ENCODE assay signal across 8 cellular contexts in the genomic region with DNA sequence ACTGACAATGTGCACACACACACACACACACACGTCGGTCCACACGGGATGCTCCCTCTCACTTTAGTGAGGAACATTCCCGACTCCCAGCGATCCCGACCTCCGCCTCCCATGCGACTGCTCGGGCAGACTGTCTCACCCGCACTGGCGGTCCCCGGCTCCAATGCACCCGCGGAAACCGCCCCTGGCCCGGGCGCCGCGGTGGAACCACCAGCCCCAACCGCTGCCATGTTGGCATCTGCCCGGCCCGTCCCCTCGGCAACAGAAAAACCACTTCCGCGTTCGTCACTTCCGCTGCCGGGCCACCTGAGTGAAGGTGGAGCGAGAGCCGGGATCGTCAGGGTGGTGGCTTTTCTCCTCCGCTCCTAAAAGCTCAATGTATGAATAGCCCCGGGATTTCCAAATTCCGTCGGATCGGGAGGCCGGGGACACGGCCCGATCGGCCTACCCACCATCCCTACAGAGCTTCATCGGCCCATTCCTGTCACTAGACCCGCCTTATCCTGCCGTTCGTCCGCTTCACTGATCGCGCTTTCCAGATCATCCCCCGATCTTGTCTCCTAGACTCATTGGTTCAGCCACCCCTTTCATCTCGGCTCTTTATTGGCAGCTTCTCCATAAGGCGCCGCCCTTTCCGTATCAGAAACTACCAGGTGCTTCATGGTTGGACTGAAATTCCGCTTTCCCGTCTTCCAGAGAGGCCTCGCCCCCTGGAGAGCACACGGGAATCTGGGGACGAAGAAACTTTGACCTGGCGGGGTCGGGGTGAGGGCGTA. TPM values are rescaled to one million over a fixed set of nuclear protein-coding genes. Genes with fewer than 3 reads are reported as not detected.
A peak's percentile ranks its signal among the peaks of the same experiment; 100 is the strongest.
DNase-seq lines count a peak whose midpoint lies in the region; ATAC-seq and TF ChIP-seq lines count a peak whose summit lies in the region.

TSS of gene SLC35A2 (minus strand) at position 240 of the 776 bp plus-strand sequence. CDS start at position 230, 10 bp downstream.

- peaks cover 19 to 35% of the 10 kb centered on the region in 2 donors for H3K36me3 Mint-ChIP-seq in activated T-cell treated with anti-CD3 and anti-CD28 coated beads, Interleukin-2, amount 50 U/mL, for 72 hours (ENCODE audit: insufficient read depth in 2 of 2)

- H3K4me3 ChIP-seq in esophagus squamous epithelium, result peak within 1 kb of the TSS; percentile 51 to 71 (median 66)

- TF ChIP-seq CTCF in esophagus squamous epithelium (IDR thresholded peaks at IDR 0.05), result no peak

- no peaks in the 10 kb centered on the region for H3K9me3 Mint-ChIP-seq in activated T-cell treated with anti-CD3 and anti-CD28 coated beads, Interleukin-2, amount 50 U/mL, for 72 hours

- ATAC-seq in GM21723 (IDR thresholded peaks at IDR 0.05; ENCODE audit: unreplicated experiment), result peak; percentile 57
- ATAC-seq in activated T-cell treated with anti-CD3 and anti-CD28 coated beads, Interleukin-2, amount 50 U/mL, for 72 hours (replicated peaks in 1 of 2), result peak; percentile 53 to 56

- 0 to 33% methylated on average over 5 to 32 of the region's 60 CpGs for WGBS in esophagus squamous epithelium, 2 donors

- H3K4me1 Mint-ChIP-seq in activated T-cell treated with anti-CD3 and anti-CD28 coated beads, Interleukin-2, amount 50 U/mL, for 72 hours (ENCODE audit: low read depth), result peaks cover 47% of the 10 kb centered on the region

- H3K4me3 Mint-ChIP-seq in activated T-cell treated with anti-CD3 and anti-CD28 coated beads, Interleukin-2, amount 50 U/mL, for 72 hours, result peak within 1 kb of the TSS; percentile 93

- H3K36me3 ChIP-seq in esophagus squamous epithelium, result peaks cover 0 to 49% (median 0%) of the 10 kb centered on the region in 3 donors

- no peaks in the 10 kb centered on the region for H3K27me3 ChIP-seq in esophagus squamous epithelium

- H3K27ac Mint-ChIP-seq in activated T-cell treated with anti-CD3 and anti-CD28 coated beads, Interleukin-2, amount 50 U/mL, for 72 hours, result peak within 1 kb of the TSS; percentile 88

- H3K27me3 Mint-ChIP-seq in activated T-cell treated with anti-CD3 and anti-CD28 coated beads, Interleukin-2, amount 50 U/mL, for 72 hours (ENCODE audit: low read depth), result no peaks in the 10 kb centered on the region

- DNase-seq in DMS 273 treated with DMSO at 0.1 percent for 48 hours (lab: John Stamatoyannopoulos, UW) (peak; percentile 69), Kasumi-1 (lab: John Stamatoyannopoulos, UW) (peak; percentile 64 to 77), RKO (ENCODE audit: low spot score) (peak; percentile 56), esophagus squamous epithelium (lab: John Stamatoyannopoulos, UW) (peak; percentile 16), myocyte (ENCODE audit: low read depth) (peak; percentile 70)
- DNase-seq in activated T-cell treated with anti-CD3 and anti-CD28 coated beads, Interleukin-2, amount 50 U/mL, for 72 hours, result peak; percentile 90 to 91
- peak; percentile 72 to 76 for DNase-seq in stimulated activated CD8-positive, alpha-beta memory T cell treated with anti-CD3 and anti-CD28 coated beads, Interleukin-7, amount 100 ng/mL, for 4 hours (ENCODE audit: low read depth in 2 of 2)

- peak in 3 of 4 donors; percentile 8 to 68 (median 52) for TF ChIP-seq POLR2A in esophagus squamous epithelium (IDR thresholded peaks at IDR 0.05)

- intact Hi-C loops in esophagus squamous epithelium (cut with DNase I), result no loop called here

- peaks cover 0 to 28% (median 0%) of the 10 kb centered on the region in 3 donors for H3K4me1 ChIP-seq in esophagus squamous epithelium

- H3K9me3 ChIP-seq in esophagus squamous epithelium, result no peaks in the 10 kb centered on the region

- H3K27ac ChIP-seq in esophagus squamous epithelium, result peak within 1 kb of the TSS; percentile 82 to 93 (median 88)

RNA-seq across cellular contexts. Expression of gene SLC35A2, which starts in this region (rescaled TPM):
- total RNA-seq in activated T-cell treated with anti-CD3 and anti-CD28 coated beads, Interleukin-2, amount 50 U/mL, for 72 hours, result 10 to 100 TPM; 30.8 to 32.7 TPM
- 10 to 100 TPM; 13.7 to 28.9 (median 21.0) TPM for total RNA-seq in esophagus squamous epithelium
- 18.2 and 24.4 TPM in 2 replicates for total RNA-seq in myocyte
- 39.0 TPM for polyA plus RNA-seq in myocyte (2012)

Comparison
In these comparisons a context has a peak if more than half of its experiments do, and no peak if none do; other contexts are left out.
1. Peak in every context shown above with its lines: DNase-seq, ATAC-seq, H3K4me3 ChIP-seq and H3K27ac ChIP-seq.
2. DNase-seq: peak in every context shown above with its lines; median percentile 90 in activated T-cell treated with anti-CD3 and anti-CD28 coated beads, Interleukin-2, amount 50 U/mL, for 72 hours; 74 in stimulated activated CD8-positive, alpha-beta memory T cell treated with anti-CD3 and anti-CD28 coated beads, Interleukin-7, amount 100 ng/mL, for 4 hours; 70 in Kasumi-1; 70 in myocyte; 69 in DMS 273 treated with DMSO at 0.1 percent for 48 hours; 56 in RKO; 16 in esophagus squamous epithelium.